8 cellular contexts compared by ENCODE assay signal in the genomic region with DNA sequence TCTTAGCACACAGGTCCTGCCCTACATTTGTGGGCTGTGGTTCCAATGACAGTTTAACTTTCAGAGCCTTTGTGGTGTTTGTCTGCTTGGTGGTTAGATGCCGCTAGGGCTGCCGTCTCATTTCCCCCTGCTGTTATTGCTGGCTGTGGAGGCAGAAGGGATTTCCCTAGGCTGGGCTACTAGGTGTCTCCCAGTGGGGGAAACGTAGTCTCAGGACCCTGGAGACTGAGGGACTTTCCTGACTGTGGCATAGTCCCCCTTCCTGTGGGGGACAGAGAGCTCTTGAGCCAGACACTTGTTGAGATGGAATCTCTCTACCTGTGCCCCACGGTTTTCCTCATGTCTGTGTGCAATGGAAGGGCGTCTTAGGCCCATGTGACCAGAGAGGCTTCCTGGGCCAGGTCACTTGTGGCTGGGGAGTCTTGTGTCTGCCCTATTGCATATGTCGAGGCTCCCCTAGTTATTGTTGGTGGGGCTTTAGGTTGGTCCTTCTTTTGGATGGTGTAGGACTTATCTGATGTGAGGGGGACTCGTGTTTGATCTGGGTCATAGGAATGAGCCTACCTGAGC.
A peak's percentile ranks its signal among the peaks of the same experiment; 100 is the strongest.
DNase-seq lines count a peak whose midpoint lies in the region; ATAC-seq, FAIRE-seq and TF ChIP-seq lines count a peak whose summit lies in the region.

No MANE protein-coding gene starts in this region.

- H3K4me1 ChIP-seq in small intestine (ENCODE audit: control insufficient read depth in 2 of 2, insufficient read depth in 1 of 2, low read depth in 1 of 2, low read length in 1 of 2): peaks cover 0 to 3% of the 10 kb centered on the region in 2 donors
- peaks cover 0 to 63% (median 25%) of the 10 kb centered on the region in 3 donors for H3K4me1 ChIP-seq in esophagus squamous epithelium

- intact Hi-C loops in esophagus squamous epithelium (cut with DNase I): no loop called here

- FAIRE-seq in small intestine (lab: Jason Lieb, UNC): no peak

- 72 to 85% (median 80%) methylated on average over 7 of the region's 7 CpGs for WGBS in small intestine, 3 donors
- WGBS in esophagus squamous epithelium, 2 donors: 77 to 83% methylated on average over 5 of the region's 7 CpGs

- H3K27ac ChIP-seq in small intestine (ENCODE audit: low read depth in 1 of 2, low read length in 1 of 2) (no peak overlapping the region), esophagus squamous epithelium (no peak overlapping the region)

- peak; percentile 98 for ATAC-seq in GM21576 (IDR thresholded peaks at IDR 0.05; ENCODE audit: unreplicated experiment)

- H3K36me3 ChIP-seq in small intestine (ENCODE audit: control insufficient read depth in 2 of 2, insufficient read depth in 2 of 2, low read length in 2 of 2) (no peaks in the 10 kb centered on the region), esophagus squamous epithelium (no peaks in the 10 kb centered on the region)

- DNase-seq in GF-D8 (lab: John Stamatoyannopoulos, UW): peak; percentile 34
- peak; percentile 79 to 80 for DNase-seq in Kasumi-1 (lab: John Stamatoyannopoulos, UW)
- DNase-seq in activated T-cell treated with anti-CD3 and anti-CD28 coated beads, Interleukin-2, amount 50 U/mL, for 48 hours: peak; percentile 71 to 77
- DNase-seq in small intestine: peak; percentile 31
- DNase-seq in A172 (ENCODE audit: low spot score): no peak
- no peak for DNase-seq in esophagus squamous epithelium (lab: John Stamatoyannopoulos, UW)
- DNase-seq in NCI-H1436 treated with DMSO at 0.1 percent for 48 hours (lab: John Stamatoyannopoulos, UW): no peak

- H3K27me3 ChIP-seq in small intestine (ENCODE audit: control insufficient read depth in 2 of 2, insufficient read depth in 2 of 2, low read length in 2 of 2): no peaks in the 10 kb centered on the region
- no peaks in the 10 kb centered on the region for H3K27me3 ChIP-seq in esophagus squamous epithelium

- no peaks in the 10 kb centered on the region for H3K9me3 ChIP-seq in small intestine (ENCODE audit: control insufficient read depth, low read depth)
- H3K9me3 ChIP-seq in esophagus squamous epithelium: no peaks in the 10 kb centered on the region

- TF ChIP-seq CTCF in esophagus squamous epithelium (IDR thresholded peaks at IDR 0.05): no peak

- H3K4me3 ChIP-seq in small intestine (ENCODE audit: low read depth in 1 of 2, low read length in 2 of 2): no peak overlapping the region
- H3K4me3 ChIP-seq in esophagus squamous epithelium: no peak overlapping the region

- no peak for TF ChIP-seq POLR2A in esophagus squamous epithelium (IDR thresholded peaks at IDR 0.05)

Comparison
In these comparisons a context has a peak if more than half of its experiments do, and no peak if none do; other contexts are left out.
1. DNase-seq: peak in GF-D8 (single experiment), Kasumi-1 (2 of 2), activated T-cell treated with anti-CD3 and anti-CD28 coated beads, Interleukin-2, amount 50 U/mL, for 48 hours (2 of 2) and small intestine (single experiment); none in A172 (single experiment), esophagus squamous epithelium (single experiment) and NCI-H1436 treated with DMSO at 0.1 percent for 48 hours (single experiment).